8 cellular contexts compared by ENCODE assay signal in genomic region chr1:147241955-147242448, GRCh38. TPM values are rescaled to one million over a fixed set of nuclear protein-coding genes. Genes with fewer than 3 reads are reported as not detected.
DNase-seq lines count a peak whose midpoint lies in the region; ATAC-seq and TF ChIP-seq lines count a peak whose summit lies in the region.

No MANE protein-coding gene starts in this region.

- BruUV-seq in Calu3 (replicated peaks; lab: Mats Ljungman, UMichigan) = TSS peak; percentile 70
- BruUV-seq in Panc1 (replicated peaks; lab: Mats Ljungman, UMichigan) = no TSS peak

- peaks cover 59% of the 10 kb centered on the region for H3K4me1 Mint-ChIP-seq in Calu3 (ENCODE audit: low read depth, unreplicated experiment)
- peaks cover 16% of the 10 kb centered on the region for H3K4me1 Mint-ChIP-seq in osteocyte (ENCODE audit: unreplicated experiment)

- no peak for TF ChIP-seq CTCF in Calu3 (IDR thresholded peaks at IDR 0.05; ENCODE audit: unreplicated experiment)
- TF ChIP-seq CTCF in Panc1 (IDR thresholded peaks at IDR 0.05) = no peak
- TF ChIP-seq CTCF in epithelial cell of esophagus (IDR thresholded peaks at IDR 0.05; ENCODE audit: insufficient read depth, low read depth, low read length, missing control alignments) = no peak
- TF ChIP-seq CTCF in osteocyte (IDR thresholded peaks at IDR 0.05) = no peak

- ATAC-seq in Panc1 (no peak), HG03342 (IDR thresholded peaks at IDR 0.05; ENCODE audit: unreplicated experiment) (no peak), GM18498 (IDR thresholded peaks at IDR 0.05; ENCODE audit: unreplicated experiment) (no peak), HG02678 (IDR thresholded peaks at IDR 0.05; ENCODE audit: unreplicated experiment) (no peak)

- DNase-seq in Calu3 (no peak), Panc1 (ENCODE audit: low read depth, low spot score) (no peak), epithelial cell of esophagus (ENCODE audit: low read depth) (no peak), osteocyte (ENCODE audit: extremely low spot score, unreplicated experiment) (no peak), NCI-H128 (lab: John Stamatoyannopoulos, UW; ENCODE audit: unreplicated experiment) (no peak)

- peaks cover 9% of the 10 kb centered on the region; the same call in 1 of the 2 replicates for H3K4me1 ChIP-seq in Panc1 (ENCODE audit: control insufficient read depth, insufficient read depth, low read length)

- H3K27me3 Mint-ChIP-seq in Calu3 (ENCODE audit: unreplicated experiment) (no peaks in the 10 kb centered on the region), osteocyte (ENCODE audit: unreplicated experiment) (peaks cover 12% of the 10 kb centered on the region)

- H3K9me3 ChIP-seq in Panc1 (ENCODE audit: control insufficient read depth, insufficient read depth, low read depth, low read length) = no peaks in the 10 kb centered on the region

- POLR2A ChIA-PET in Panc1 (lab: Charles Lee) = interaction anchor here (0.6 kb wide), 1 partner anchor 201 kb away, joined by 5 read pairs; no protein-coding TSS in a partner anchor

- H3K36me3 ChIP-seq in Panc1 (ENCODE audit: control insufficient read depth, insufficient read depth, low read length) = peaks cover 5% of the 10 kb centered on the region; the same call in 1 of the 2 replicates

- peak overlapping the region; percentile 35 for H3K27ac Mint-ChIP-seq in Calu3 (ENCODE audit: unreplicated experiment)
- H3K27ac Mint-ChIP-seq in osteocyte (ENCODE audit: unreplicated experiment) = peak overlapping the region; percentile 76

- in situ Hi-C loops in Panc1 (cut with HindIII; ENCODE audit: low pct_unique_long_range_greater_than_20kb, low sequenced_read_pairs) = no loop called here

- intact Hi-C loops in Calu3 (cut with micrococcal nuclease; ENCODE audit: unreplicated experiment) = loop anchor here (5.0 kb wide), 1 partner anchor 145 kb away; no protein-coding TSS in a partner anchor
- intact Hi-C loops in Panc1 (cut with micrococcal nuclease; ENCODE audit: unreplicated experiment) = loop anchor here (1.0 to 2.0 kb wide), 2 partner anchors 70 to 157 kb away; partner anchors contain the start of gene PRKAB2

- H3K4me3 ChIP-seq in Panc1 (ENCODE audit: low read depth in 2 of 2, low read length in 2 of 2) (peak overlapping the region; percentile 83 to 92), epithelial cell of esophagus (ENCODE audit: low read length) (peak overlapping the region; percentile 14)

- no peaks in the 10 kb centered on the region for H3K27me3 ChIP-seq in Panc1 (ENCODE audit: control insufficient read depth, insufficient read depth, low read length)

- H3K9me3 Mint-ChIP-seq in Calu3 (ENCODE audit: low read depth, unreplicated experiment) (no peaks in the 10 kb centered on the region), osteocyte (ENCODE audit: unreplicated experiment) (no peaks in the 10 kb centered on the region)

- peak overlapping the region; percentile 78 for H3K27ac ChIP-seq in Panc1 (ENCODE audit: low read length)

- peak overlapping the region; percentile 67 for H3K4me3 Mint-ChIP-seq in Calu3 (ENCODE audit: low read depth, unreplicated experiment)
- peak overlapping the region; percentile 75 for H3K4me3 Mint-ChIP-seq in osteocyte (ENCODE audit: unreplicated experiment)

- CTCF ChIA-PET in Calu3 (lab: Charles Lee) (interaction anchor here (0.6 to 1.3 kb wide), 6 partner anchors 17 to 148 kb away, joined by 3 to 13 read pairs (median 4); partner anchors contain the start of genes FMO5 and PRKAB2), Panc1 (lab: Charles Lee) (interaction anchor here (0.7 to 0.8 kb wide), 2 partner anchors 17 to 69 kb away, joined by 3 to 5 read pairs; partner anchors contain the start of gene FMO5)

- H3K36me3 Mint-ChIP-seq in Calu3 (ENCODE audit: insufficient read depth, unreplicated experiment) = peaks cover 18% of the 10 kb centered on the region
- peaks cover 2% of the 10 kb centered on the region for H3K36me3 Mint-ChIP-seq in osteocyte (ENCODE audit: unreplicated experiment)

RNA-seq across cellular contexts. Expression of gene CHD1L, which starts 0.5 kb away (rescaled TPM):
- total RNA-seq in Calu3 (2022) = 32.6 and 34.2 TPM in 2 replicates
- 48.3 TPM for total RNA-seq in Panc1 (2021; ENCODE audit: unreplicated experiment)
- 22.8 TPM for polyA plus RNA-seq in Panc1 (2012; ENCODE audit: insufficient read length)
- 30.3 and 32.4 TPM in 2 replicates for total RNA-seq in osteocyte

RNA-seq across cellular contexts. Expression of gene FMO5, which starts 16.9 kb away (rescaled TPM):
- total RNA-seq in Calu3 (2022) (0.61 and 1.0 TPM in 2 replicates), Panc1 (2021; ENCODE audit: unreplicated experiment) (0.57 TPM), osteocyte (1.8 and 2.2 TPM in 2 replicates)
- 0.29 TPM for polyA plus RNA-seq in Panc1 (2012; ENCODE audit: insufficient read length)
